ENCODE assay signal across 11 cellular contexts in the genomic region with DNA sequence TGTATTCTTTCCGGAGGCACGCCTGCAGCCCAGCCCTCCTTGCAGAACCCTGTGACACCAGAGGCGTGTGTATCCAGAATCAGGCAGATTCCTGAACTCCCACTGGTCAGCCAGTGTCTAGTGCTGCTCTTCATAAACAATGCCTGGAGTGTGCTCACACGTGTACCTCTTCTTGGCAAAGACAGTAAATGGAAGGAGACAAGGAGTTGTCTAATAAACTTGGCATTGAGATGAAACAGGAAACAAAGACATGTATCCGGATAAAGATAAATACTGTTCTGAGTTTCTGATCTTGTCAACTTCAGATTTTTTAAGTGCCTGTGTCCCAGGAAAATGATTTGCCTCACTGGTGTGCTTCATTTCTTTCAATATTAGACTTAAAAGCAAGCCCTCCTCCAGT. TPM values are rescaled to one million over a fixed set of nuclear protein-coding genes. Genes with fewer than 3 reads are reported as not detected.
DNase-seq lines count a peak whose midpoint lies in the region; ATAC-seq and TF ChIP-seq lines count a peak whose summit lies in the region.
"Had no signal": no experiment of that assay in that cellular context is flagged by ENCODE, and none has a peak within 500 bp of the region (broad histone marks: within the 10 kb centered on the region; RNA-seq: fewer than 3 reads in every experiment).

No MANE protein-coding gene starts in this region.

- H3K9me3 Mint-ChIP-seq in activated naive CD4-positive, alpha-beta T cell treated with anti-CD3 and anti-CD28 coated beads, Interleukin-2, amount 10 ng/mL, durations not matched to agents 7 days and 5 days = no peaks in the 10 kb centered on the region
- no peaks in the 10 kb centered on the region for H3K9me3 Mint-ChIP-seq in activated naive CD4-positive, alpha-beta T cell treated with anti-CD3 and anti-CD28 coated beads, Interleukin-2, amount 50 U/mL, for 72 hours

- peaks cover 70% of the 10 kb centered on the region for H3K27me3 Mint-ChIP-seq in activated naive CD4-positive, alpha-beta T cell treated with anti-CD3 and anti-CD28 coated beads, Interleukin-2, amount 10 ng/mL, durations not matched to agents 7 days and 5 days

- H3K4me1 Mint-ChIP-seq in activated naive CD4-positive, alpha-beta T cell treated with anti-CD3 and anti-CD28 coated beads, Interleukin-2, amount 10 ng/mL, durations not matched to agents 7 days and 5 days = peaks cover 27% of the 10 kb centered on the region

- no peaks in the 10 kb centered on the region for H3K27me3 ChIP-seq in tibial artery

- H3K27ac ChIP-seq in tibial artery = peak overlapping the region in 1 of 2 donors; percentile 65

- no peak overlapping the region for H3K27ac Mint-ChIP-seq in activated naive CD4-positive, alpha-beta T cell treated with anti-CD3 and anti-CD28 coated beads, Interleukin-2, amount 10 ng/mL, durations not matched to agents 7 days and 5 days
- no peak overlapping the region for H3K27ac Mint-ChIP-seq in activated naive CD4-positive, alpha-beta T cell treated with anti-CD3 and anti-CD28 coated beads, Interleukin-2, amount 50 U/mL, for 72 hours

- intact Hi-C loops in tibial artery (cut with DNase I; ENCODE audit: low total_unique reads) = loop anchor here (5.0 kb wide), 1 partner anchor 243 kb away; a partner anchor contains a TSS

- TF ChIP-seq CTCF in astrocyte of the spinal cord (IDR thresholded peaks at IDR 0.05; ENCODE audit: low read depth, low read length) = no peak
- no peak for TF ChIP-seq CTCF in tibial artery (IDR thresholded peaks at IDR 0.05)

- H3K9me3 ChIP-seq in tibial artery = no peaks in the 10 kb centered on the region

- H3K4me3 Mint-ChIP-seq in activated naive CD4-positive, alpha-beta T cell treated with anti-CD3 and anti-CD28 coated beads, Interleukin-2, amount 10 ng/mL, durations not matched to agents 7 days and 5 days = peak overlapping the region; percentile 75

- H3K4me1 ChIP-seq in tibial artery = peaks cover 0 to 51% (median 20%) of the 10 kb centered on the region in 4 donors

- peak overlapping the region; percentile 91 for H3K4me3 ChIP-seq in astrocyte of the spinal cord (ENCODE audit: low read depth, low read length)
- peak overlapping the region; percentile 80 to 83 for H3K4me3 ChIP-seq in tibial artery

- no peaks in the 10 kb centered on the region for H3K36me3 ChIP-seq in tibial artery

- in situ Hi-C loops in astrocyte of the spinal cord (cut with HindIII; ENCODE audit: low sequenced_read_pairs) = no loop called here

- ATAC-seq in activated naive CD4-positive, alpha-beta T cell treated with anti-CD3 and anti-CD28 coated beads, Interleukin-2, amount 50 U/mL, for 72 hours = no peak

- no peaks in the 10 kb centered on the region for H3K36me3 Mint-ChIP-seq in activated naive CD4-positive, alpha-beta T cell treated with anti-CD3 and anti-CD28 coated beads, Interleukin-2, amount 10 ng/mL, durations not matched to agents 7 days and 5 days
- H3K36me3 Mint-ChIP-seq in activated naive CD4-positive, alpha-beta T cell treated with anti-CD3 and anti-CD28 coated beads, Interleukin-2, amount 50 U/mL, for 72 hours = no peaks in the 10 kb centered on the region

- CTCF ChIA-PET in activated naive CD4-positive, alpha-beta T cell treated with anti-CD3 and anti-CD28 coated beads, Interleukin-2, amount 10 ng/mL, durations not matched to agents 7 days and 5 days (lab: Charles Lee) = no interaction called here

- DNase-seq in activated naive CD4-positive, alpha-beta T cell treated with anti-CD3 and anti-CD28 coated beads, Interleukin-2, amount 10 ng/mL, durations not matched to agents 7 days and 5 days = no peak
- DNase-seq in activated naive CD4-positive, alpha-beta T cell treated with anti-CD3 and anti-CD28 coated beads, Interleukin-2, amount 50 U/mL, for 72 hours (ENCODE audit: low spot score in 2 of 2) = no peak
- DNase-seq in astrocyte of the spinal cord (ENCODE audit: low read depth, low spot score) (peak; percentile 78), left kidney (ENCODE audit: low read depth, low spot score) (peak; percentile 56), tibial artery (no peak), Kasumi-1 (lab: John Stamatoyannopoulos, UW) (no peak), DMS153 treated with DMSO at 0.1 percent for 48 hours (lab: John Stamatoyannopoulos, UW; ENCODE audit: unreplicated experiment) (no peak)
- no peak for DNase-seq in stimulated activated CD8-positive, alpha-beta memory T cell treated with anti-CD3 and anti-CD28 coated beads, Interleukin-4, amount 100 ng/mL, for 48 hours
- DNase-seq: activated gamma-delta T cell treated with Interleukin-2 at 50 U/mL for 16 hours; SHP77; stimulated activated CD4-positive, alpha-beta T cell treated with anti-CD3 and anti-CD28 coated beads, Interleukin-4, amount 100 ng/mL, for 1 hour had no signal

RNA-seq across cellular contexts. Expression of a gene that starts 1.7 kb away (rescaled TPM):
- 1 to 10 TPM; 2.9 to 4.0 TPM for total RNA-seq in activated naive CD4-positive, alpha-beta T cell treated with anti-CD3 and anti-CD28 coated beads, Interleukin-2, amount 50 U/mL, for 72 hours

RNA-seq across cellular contexts. Expression of a gene that starts 38.9 kb away (rescaled TPM):
- total RNA-seq in activated naive CD4-positive, alpha-beta T cell treated with anti-CD3 and anti-CD28 coated beads, Interleukin-2, amount 50 U/mL, for 72 hours = 1 to 10 TPM in 1 of 2 donors, under 1 TPM in 1; 0.52 to 1.2 TPM

Comparison
In these comparisons a context has a peak if more than half of its experiments do, and no peak if none do; other contexts are left out.
1. DNase-seq: peak in astrocyte of the spinal cord (single experiment) and left kidney (single experiment); none in activated naive CD4-positive, alpha-beta T cell treated with anti-CD3 and anti-CD28 coated beads, Interleukin-2, amount 10 ng/mL, durations not matched to agents 7 days and 5 days (single experiment), activated naive CD4-positive, alpha-beta T cell treated with anti-CD3 and anti-CD28 coated beads, Interleukin-2, amount 50 U/mL, for 72 hours (0 of 2), tibial artery (0 of 2), Kasumi-1 (0 of 2), DMS153 treated with DMSO at 0.1 percent for 48 hours (single experiment) and stimulated activated CD8-positive, alpha-beta memory T cell treated with anti-CD3 and anti-CD28 coated beads, Interleukin-4, amount 100 ng/mL, for 48 hours (single experiment).